In genomic region chr3:151894219-151894618, GRCh38 we compare ENCODE assay signal across 25 cellular contexts. TPM values are rescaled to one million over a fixed set of nuclear protein-coding genes. Genes with fewer than 3 reads are reported as not detected.
"Had no signal": no experiment of that assay in that cellular context is flagged by ENCODE, and none has a peak within 500 bp of the region (broad histone marks: within the 10 kb centered on the region; RNA-seq: fewer than 3 reads in every experiment).

No MANE protein-coding gene starts in this region.

- H3K27me3 ChIP-seq: adrenal gland, foreskin keratinocyte, vagina had no signal

- H3K36me3 ChIP-seq: adrenal gland, lower lobe of right lung, thoracic aorta, vagina had no signal

- H3K9me3 Mint-ChIP-seq: activated T-helper 17 cell treated with anti-CD3 and anti-CD28 coated beads, Interleukin-2, amount 50 U/mL, for 72 hours; central memory CD8-positive, alpha-beta T cell; natural killer cell had no signal

- DNase-seq: activated B cell treated with CpG ODN at 0.5 μM for 24 hours; activated CD4-positive, alpha-beta T cell treated with anti-CD3 and anti-CD28 coated beads for 36 hours; activated CD4-positive, alpha-beta T cell treated with anti-CD3 and anti-CD28 coated beads, Interleukin-2, amount 50 U/mL, for 4 hours; activated CD8-positive, alpha-beta memory T cell treated with anti-CD3 and anti-CD28 coated beads for 24 hours; activated CD8-positive, alpha-beta memory T cell treated with anti-CD3 and anti-CD28 coated beads, Interleukin-2, amount 50 U/mL, for 4 hours; activated T-cell treated with anti-CD3 and anti-CD28 coated beads, Interleukin-2, amount 50 U/mL, for 24 hours; adrenal gland; effector memory CD4-positive, alpha-beta T cell; foreskin keratinocyte; lower lobe of right lung; natural killer cell; right cardiac atrium; stimulated activated CD4-positive, alpha-beta T cell treated with anti-CD3 and anti-CD28 coated beads, Interleukin-4, amount 100 ng/mL, for 24 hours; stimulated activated naive CD4-positive, alpha-beta T cell treated with Interleukin-2 at 50 U/mL for 16 hours had no signal

- H3K27ac Mint-ChIP-seq: activated B cell treated with CpG ODN at 0.5 μM for 24 hours; activated CD4-positive, alpha-beta T cell treated with anti-CD3 and anti-CD28 coated beads for 36 hours; activated naive CD8-positive, alpha-beta T cell; activated T-cell treated with anti-CD3 and anti-CD28 coated beads, Interleukin-2, amount 50 U/mL, for 24 hours; activated T-helper 17 cell treated with anti-CD3 and anti-CD28 coated beads, Interleukin-2, amount 50 U/mL, for 72 hours; mesothelial cell of epicardium; type B pancreatic cell had no signal

- H3K4me3 Mint-ChIP-seq: activated B cell treated with CpG ODN at 0.5 μM for 24 hours; activated CD4-positive, alpha-beta T cell treated with anti-CD3 and anti-CD28 coated beads for 36 hours; activated naive CD8-positive, alpha-beta T cell; activated T-cell treated with anti-CD3 and anti-CD28 coated beads, Interleukin-2, amount 50 U/mL, for 24 hours; activated T-helper 17 cell treated with anti-CD3 and anti-CD28 coated beads, Interleukin-2, amount 50 U/mL, for 72 hours; central memory CD8-positive, alpha-beta T cell; mesothelial cell of epicardium; natural killer cell; type B pancreatic cell had no signal

- H3K9me3 ChIP-seq: adrenal gland, lower lobe of right lung, thoracic aorta, vagina had no signal

- H3K4me1 ChIP-seq: parathyroid adenoma, vagina had no signal

- H2AFZ ChIP-seq: parathyroid adenoma had no signal

- H3K4me1 Mint-ChIP-seq: activated T-helper 17 cell treated with anti-CD3 and anti-CD28 coated beads, Interleukin-2, amount 50 U/mL, for 72 hours had no signal

- H3K27me3 Mint-ChIP-seq: activated B cell treated with CpG ODN at 0.5 μM for 24 hours; activated CD4-positive, alpha-beta T cell treated with anti-CD3 and anti-CD28 coated beads for 36 hours; activated naive CD8-positive, alpha-beta T cell; activated T-cell treated with anti-CD3 and anti-CD28 coated beads, Interleukin-2, amount 50 U/mL, for 24 hours; activated T-helper 17 cell treated with anti-CD3 and anti-CD28 coated beads, Interleukin-2, amount 50 U/mL, for 72 hours; central memory CD8-positive, alpha-beta T cell had no signal

- ATAC-seq: activated CD4-positive, alpha-beta T cell treated with anti-CD3 and anti-CD28 coated beads for 36 hours; activated T-helper 17 cell treated with anti-CD3 and anti-CD28 coated beads, Interleukin-2, amount 50 U/mL, for 72 hours; foreskin keratinocyte; left lobe of liver; lower lobe of right lung; natural killer cell; right cardiac atrium had no signal

- H3K36me3 Mint-ChIP-seq: mesothelial cell of epicardium, type B pancreatic cell had no signal

- H3K4me3 ChIP-seq: adrenal gland, lower lobe of right lung, thoracic aorta, vagina had no signal

- H3K79me2 ChIP-seq: parathyroid adenoma had no signal

- H3K9ac ChIP-seq: parathyroid adenoma had no signal

- H3K27ac ChIP-seq: adrenal gland, foreskin keratinocyte, lower lobe of right lung, parathyroid adenoma, thoracic aorta, vagina had no signal

RNA-seq across cellular contexts. Expression of gene SUCNR1, which starts 20.8 kb away (rescaled TPM):
- total RNA-seq: activated B cell treated with CpG ODN at 0.5 μM for 24 hours; activated CD4-positive, alpha-beta T cell treated with anti-CD3 and anti-CD28 coated beads for 36 hours; activated T-helper 17 cell treated with anti-CD3 and anti-CD28 coated beads, Interleukin-2, amount 50 U/mL, for 72 hours; astrocyte; dermis microvascular lymphatic vessel endothelial cell; foreskin keratinocyte had no signal
- polyA plus RNA-seq: foreskin keratinocyte had no signal
